In the genomic region with DNA sequence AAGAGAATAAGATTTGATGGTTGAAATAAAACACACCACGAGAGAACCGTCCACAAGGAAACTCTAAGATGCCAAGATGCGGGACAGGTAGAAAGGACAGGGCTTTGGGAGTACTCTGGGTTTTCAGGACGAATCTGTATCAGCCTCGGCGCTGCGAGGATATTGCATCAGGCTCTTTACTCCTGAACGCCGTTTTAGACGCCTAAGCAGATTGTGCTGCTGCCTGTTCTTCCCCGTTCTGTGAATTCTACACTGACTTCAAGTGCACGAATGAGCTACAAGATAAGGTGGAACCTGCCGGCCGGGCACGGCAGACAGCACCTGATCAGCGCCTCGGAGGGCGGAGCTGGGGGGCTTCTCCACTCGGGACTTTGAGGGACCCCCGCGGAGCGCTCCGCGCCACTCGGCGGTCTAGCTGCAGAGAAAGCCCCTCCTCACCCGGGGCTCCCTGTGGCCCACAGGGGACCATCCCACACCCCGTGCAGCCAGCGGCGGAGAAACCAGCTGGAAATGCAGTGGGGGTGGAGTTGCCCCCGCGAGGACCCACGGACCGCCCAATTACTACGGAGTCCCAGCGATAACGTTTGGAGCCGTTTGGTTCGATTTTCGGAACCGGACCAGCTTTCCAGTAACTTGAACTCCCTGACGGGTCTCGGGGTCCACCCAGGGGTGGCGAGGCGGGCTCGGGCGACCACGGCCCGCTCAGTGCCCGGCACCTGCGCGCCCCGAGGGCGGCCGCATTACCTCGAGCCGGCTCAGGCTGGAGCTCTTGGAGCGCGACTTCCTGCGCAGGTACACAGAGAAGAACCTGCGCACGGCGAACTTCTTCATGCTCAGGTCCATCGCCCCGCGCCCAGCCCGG, we compare ENCODE assay signal across 9 cellular contexts. TPM values are rescaled to one million over a fixed set of nuclear protein-coding genes. Genes with fewer than 3 reads are reported as not detected.
DNase-seq lines count a peak whose midpoint lies in the region; ATAC-seq and TF ChIP-seq lines count a peak whose summit lies in the region.
"Had no signal": no experiment of that assay in that cellular context is flagged by ENCODE, and none has a peak within 500 bp of the region (broad histone marks: within the 10 kb centered on the region; RNA-seq: fewer than 3 reads in every experiment).

No MANE protein-coding gene starts in this region.

- peak overlapping the region in 1 of 2 donors; percentile 48 for H3K27ac Mint-ChIP-seq in T-cell

- peak overlapping the region; percentile 80 to 97 (median 85) for H3K4me3 Mint-ChIP-seq in T-cell

- POLR2A ChIA-PET in T-cell (lab: Charles Lee) = interaction anchor here in 1 of 2 donors (0.6 to 1.0 kb wide), 2 partner anchors 87 to 130 kb away, joined by 3 to 4 read pairs; no protein-coding TSS in a partner anchor

- H3K4me1 Mint-ChIP-seq in T-cell = peaks cover 12 to 19% (median 19%) of the 10 kb centered on the region in 3 donors

- ATAC-seq in HG03457 (IDR thresholded peaks at IDR 0.05; ENCODE audit: unreplicated experiment) (peak; percentile 0), T-cell (replicated peaks in 1 of 4) (peak in 3 of 4 experiments; percentile 0 to 3 (median 2)), omental fat pad (ENCODE audit: low FRiP score) (no peak)

- peak overlapping the region; percentile 55 for H3K27ac ChIP-seq in layer of hippocampus (ENCODE audit: low read depth, low read length)
- H3K27ac ChIP-seq: 22Rv1 had no signal

- CTCF ChIA-PET in T-cell (lab: Charles Lee) = interaction anchor here in 1 of 2 donors (0.6 kb wide), 1 partner anchor 140 kb away, joined by 3 read pairs; no protein-coding TSS in a partner anchor

- no peaks in the 10 kb centered on the region for H3K27me3 ChIP-seq in layer of hippocampus (ENCODE audit: control insufficient read depth, insufficient read depth, low read length)

- DNase-seq in DMS 273 (lab: John Stamatoyannopoulos, UW; ENCODE audit: unreplicated experiment) (peak; percentile 48), DMS 273 treated with DMSO at 0.1 percent for 48 hours (lab: John Stamatoyannopoulos, UW) (no peak), T-cell (peak in 30 of 34 experiments; percentile 4 to 32 (median 14)), omental fat pad (ENCODE audit: low spot score) (no peak)
- DNase-seq in central memory CD4-positive, alpha-beta T cell = peak; percentile 11
- peak; percentile 19 for DNase-seq in stimulated activated CD4-positive, alpha-beta T cell treated with anti-CD3 and anti-CD28 coated beads, Interleukin-4, amount 100 ng/mL, for 24 hours

- H3K36me3 Mint-ChIP-seq in T-cell = no peaks in the 10 kb centered on the region

- H3K9me3 Mint-ChIP-seq in T-cell = no peaks in the 10 kb centered on the region

- peaks cover 22 to 35% of the 10 kb centered on the region in 2 donors for H3K27me3 Mint-ChIP-seq in T-cell

- no peak for TF ChIP-seq CTCF in omental fat pad (IDR thresholded peaks at IDR 0.05)

RNA-seq across cellular contexts. Expression of a gene that starts 0.6 kb away (rescaled TPM):
- total RNA-seq in T-cell (10 to 100 TPM in 3 of 5 donors, 1 to 10 TPM in 2; 4.1 to 21.5 (median 12.4) TPM), omental fat pad (10 to 100 TPM; 52.1 to 84.8 (median 58.7) TPM)

RNA-seq across cellular contexts. Expression of a gene that starts 39.9 kb away (rescaled TPM):
- 1 to 10 TPM in 3 of 5 donors, under 1 TPM in 2; 0.47 to 2.8 (median 1.2) TPM for total RNA-seq in T-cell
- total RNA-seq in omental fat pad = 10 to 100 TPM in 1 of 4 donors, 1 to 10 TPM in 3; 1.9 to 10.9 (median 4.6) TPM

Comparison
In these comparisons a context has a peak if more than half of its experiments do, and no peak if none do; other contexts are left out.
1. DNase-seq: peak in DMS 273 (single experiment), T-cell (30 of 34), central memory CD4-positive, alpha-beta T cell (single experiment) and stimulated activated CD4-positive, alpha-beta T cell treated with anti-CD3 and anti-CD28 coated beads, Interleukin-4, amount 100 ng/mL, for 24 hours (single experiment); none in DMS 273 treated with DMSO at 0.1 percent for 48 hours (single experiment) and omental fat pad (single experiment).